23 cellular contexts compared by ENCODE assay signal in genomic region chr21:34190576-34191301, GRCh38.
DNase-seq lines count a peak whose midpoint lies in the region; ATAC-seq and TF ChIP-seq lines count a peak whose summit lies in the region.
"Had no signal": no experiment of that assay in that cellular context is flagged by ENCODE, and none has a peak within 500 bp of the region (broad histone marks: within the 10 kb centered on the region; RNA-seq: fewer than 3 reads in every experiment).

No MANE protein-coding gene starts in this region.

- CTCF ChIA-PET in PC-3 (lab: Charles Lee), result no interaction called here

- no peaks in the 10 kb centered on the region for H3K9me2 ChIP-seq in PC-3 (replicated peaks; ENCODE audit: low read length)

- no peaks in the 10 kb centered on the region for H3F3A ChIP-seq in PC-3 (ENCODE audit: low read length, unreplicated experiment)
- H3F3A ChIP-seq in smooth muscle cell (ENCODE audit: low read depth), result no peaks in the 10 kb centered on the region

- H2AFZ ChIP-seq in PC-3 (ENCODE audit: low read length), result no peak overlapping the region
- H2AFZ ChIP-seq in smooth muscle cell (ENCODE audit: low read depth), result no peak overlapping the region

- ATAC-seq in Right ventricle myocardium inferior (no peak), PC-3 (peak; percentile 33; the same call in 1 of the 2 replicates), HG03159 (IDR thresholded peaks at IDR 0.05; ENCODE audit: unreplicated experiment) (no peak), left cardiac atrium (no peak)
- ATAC-seq: left colon; naive thymus-derived CD4-positive, alpha-beta T cell had no signal

- no peaks in the 10 kb centered on the region for H3K9me3 ChIP-seq in cardiac muscle cell (ENCODE audit: low read depth)
- no peaks in the 10 kb centered on the region for H3K9me3 ChIP-seq in PC-3 (ENCODE audit: low read length)
- H3K9me3 ChIP-seq in smooth muscle cell (replicated peaks; ENCODE audit: low read depth), result no peaks in the 10 kb centered on the region
- H3K9me3 ChIP-seq: sigmoid colon had no signal

- intact Hi-C loops in Right ventricle myocardium inferior (cut with DNase I), result no loop called here
- intact Hi-C loops in PC-3 (cut with micrococcal nuclease), result no loop called here
- intact Hi-C loops in left cardiac atrium (cut with DNase I), result loop anchor here (10.0 kb wide), 2 partner anchors 46 to 126 kb away; no protein-coding TSS in a partner anchor

- H3K4me1 ChIP-seq in cardiac muscle cell (ENCODE audit: low read depth) (peaks cover 8% of the 10 kb centered on the region), PC-3 (ENCODE audit: insufficient read depth, low read length) (no peaks in the 10 kb centered on the region), smooth muscle cell (ENCODE audit: low read depth) (no peaks in the 10 kb centered on the region)
- H3K4me1 ChIP-seq: sigmoid colon had no signal

- BruUV-seq in PC-3 (replicated peaks; lab: Mats Ljungman, UMichigan), result no TSS peak

- H3K27me3 ChIP-seq in cardiac muscle cell (no peaks in the 10 kb centered on the region), PC-3 (ENCODE audit: low read length) (no peaks in the 10 kb centered on the region), smooth muscle cell (ENCODE audit: low read depth) (no peaks in the 10 kb centered on the region)
- H3K27me3 ChIP-seq: sigmoid colon had no signal

- H3K4me2 ChIP-seq in PC-3 (ENCODE audit: low read length) (no peak overlapping the region), smooth muscle cell (peak overlapping the region; percentile 23)

- TF ChIP-seq CTCF in cardiac muscle cell (IDR thresholded peaks at IDR 0.05; ENCODE audit: low read depth, low read length), result no peak
- TF ChIP-seq CTCF in PC-3 (conservative IDR thresholded peaks at IDR 0.05; ENCODE audit: low read depth, low read length), result no peak
- TF ChIP-seq CTCF in smooth muscle cell (IDR thresholded peaks at IDR 0.05; ENCODE audit: borderline replicate concordance, insufficient read depth, poor library complexity, severe bottlenecking), result no peak

- peak overlapping the region; percentile 64 for H3K27ac ChIP-seq in cardiac muscle cell
- no peak overlapping the region for H3K27ac ChIP-seq in PC-3 (ENCODE audit: low read length)
- H3K27ac ChIP-seq in smooth muscle cell (ENCODE audit: low read depth), result no peak overlapping the region
- H3K27ac ChIP-seq: sigmoid colon had no signal

- H3K36me3 ChIP-seq in cardiac muscle cell (no peaks in the 10 kb centered on the region), PC-3 (ENCODE audit: low read depth, low read length) (no peaks in the 10 kb centered on the region), smooth muscle cell (ENCODE audit: low read depth) (no peaks in the 10 kb centered on the region)
- H3K36me3 ChIP-seq: sigmoid colon had no signal

- H3K4me3 ChIP-seq in cardiac muscle cell (no peak overlapping the region), PC-3 (ENCODE audit: low read length) (no peak overlapping the region), smooth muscle cell (no peak overlapping the region)
- H3K4me3 ChIP-seq: sigmoid colon had no signal

- H3K9ac ChIP-seq in PC-3 (ENCODE audit: low read length) (no peak overlapping the region), smooth muscle cell (ENCODE audit: low read depth) (no peak overlapping the region)

- DNase-seq in cardiac muscle cell (ENCODE audit: low read depth in 1 of 2, low spot score in 1 of 2), result no peak
- no peak for DNase-seq in Right ventricle myocardium inferior (ENCODE audit: missing footprints)
- DNase-seq in PC-3, result no peak
- peak; percentile 30 for DNase-seq in cerebellum (ENCODE audit: low spot score)
- no peak for DNase-seq in smooth muscle cell (lab: John Stamatoyannopoulos, UW; ENCODE audit: unreplicated experiment)
- DNase-seq in activated CD8-positive, alpha-beta memory T cell treated with anti-CD3 and anti-CD28 coated beads, Interleukin-2, amount 50 U/mL, for 4 hours, result no peak
- DNase-seq in left cardiac atrium, result no peak
- DNase-seq: activated CD4-positive, alpha-beta T cell treated with anti-CD3 and anti-CD28 coated beads for 48 hours; activated CD8-positive, alpha-beta memory T cell treated with anti-CD3 and anti-CD28 coated beads, Interleukin-2, amount 50 U/mL, for 48 hours; activated gamma-delta T cell treated with Interleukin-2 at 50 U/mL for 16 hours; H7; left colon; mesendoderm; MM.1S; naive thymus-derived CD4-positive, alpha-beta T cell; NCI-H1417 treated with DMSO at 0.1 percent for 48 hours; NCI-H2107; NCI-H69; Right ventricle myocardium superior; sigmoid colon; substantia nigra; SW 1271 had no signal

- 26% methylated on average over 7 of the region's 7 CpGs for WGBS in smooth muscle cell (ENCODE audit: low lambda C conversion rate)

- POLR2A ChIA-PET in PC-3 (lab: Charles Lee; ENCODE audit: unreplicated experiment), result no interaction called here

- H3K79me2 ChIP-seq in PC-3 (ENCODE audit: low read length) (no peaks in the 10 kb centered on the region), smooth muscle cell (ENCODE audit: low read depth) (no peaks in the 10 kb centered on the region)

- no peaks in the 10 kb centered on the region for H4K20me1 ChIP-seq in PC-3 (ENCODE audit: low read length)
- H4K20me1 ChIP-seq in smooth muscle cell (ENCODE audit: low read depth), result no peaks in the 10 kb centered on the region

Comparison
In these comparisons a context has a peak if more than half of its experiments do, and no peak if none do; other contexts are left out.
1. intact Hi-C loops: an anchor here in left cardiac atrium (10.0 kb wide); none called in Right ventricle myocardium inferior and PC-3.